Comparison of ENCODE assay signal across 19 cellular contexts in the genomic region with DNA sequence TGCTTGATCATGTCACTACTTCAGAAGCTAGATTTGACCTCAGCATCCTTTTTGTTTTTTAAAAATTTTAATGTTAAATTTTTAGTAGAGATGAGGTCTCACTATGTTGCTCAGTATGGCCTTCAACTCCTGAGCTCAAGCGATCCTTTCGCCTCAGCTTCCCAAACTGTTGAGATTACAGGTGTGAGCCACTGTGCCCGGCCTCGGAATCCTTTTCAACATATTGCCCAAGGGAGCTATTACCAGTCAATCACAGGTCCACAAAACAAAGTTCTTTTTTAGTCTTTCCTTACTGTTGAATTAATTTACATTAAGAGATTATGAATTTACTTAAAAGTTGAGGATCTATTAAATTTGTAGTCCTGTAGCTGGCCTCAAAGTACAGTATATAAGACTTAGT. TPM values are rescaled to one million over a fixed set of nuclear protein-coding genes. Genes with fewer than 3 reads are reported as not detected.
DNase-seq lines count a peak whose midpoint lies in the region; ATAC-seq lines count a peak whose summit lies in the region.
"Had no signal": no experiment of that assay in that cellular context is flagged by ENCODE, and none has a peak within 500 bp of the region (broad histone marks: within the 10 kb centered on the region; RNA-seq: fewer than 3 reads in every experiment).

No MANE protein-coding gene starts in this region.

- intact Hi-C loops in CD4-positive, alpha-beta memory T cell (cut with micrococcal nuclease), result no loop called here
- intact Hi-C loops in cardiac septum (cut with DNase I), result no loop called here

- H3K4me3 Mint-ChIP-seq in activated T-cell treated with anti-CD3 and anti-CD28 coated beads, Interleukin-2, amount 50 U/mL, for 24 hours, result no peak overlapping the region
- H3K4me3 Mint-ChIP-seq in activated T-cell treated with anti-CD3 and anti-CD28 coated beads, Interleukin-2, amount 50 U/mL, for 72 hours, result no peak overlapping the region
- H3K4me3 Mint-ChIP-seq in CD4-positive, alpha-beta memory T cell, result no peak overlapping the region
- H3K4me3 Mint-ChIP-seq in central memory CD8-positive, alpha-beta T cell, result no peak overlapping the region
- H3K4me3 Mint-ChIP-seq in naive thymus-derived CD8-positive, alpha-beta T cell, result no peak overlapping the region
- H3K4me3 Mint-ChIP-seq: IgD-negative memory B cell had no signal

- peak overlapping the region; percentile 18 for H3K27ac Mint-ChIP-seq in activated T-cell treated with anti-CD3 and anti-CD28 coated beads, Interleukin-2, amount 50 U/mL, for 24 hours
- H3K27ac Mint-ChIP-seq in activated T-cell treated with anti-CD3 and anti-CD28 coated beads, Interleukin-2, amount 50 U/mL, for 72 hours, result no peak overlapping the region
- H3K27ac Mint-ChIP-seq in CD4-positive, alpha-beta memory T cell, result peak overlapping the region in 5 of 7 donors; percentile 1 to 39 (median 8)
- H3K27ac Mint-ChIP-seq in central memory CD8-positive, alpha-beta T cell (ENCODE audit: low read depth), result peak overlapping the region; percentile 11
- peak overlapping the region in 7 of 10 donors; percentile 12 to 66 (median 30) for H3K27ac Mint-ChIP-seq in naive thymus-derived CD8-positive, alpha-beta T cell
- H3K27ac Mint-ChIP-seq: IgD-negative memory B cell had no signal

- peaks cover 26% of the 10 kb centered on the region for H3K36me3 Mint-ChIP-seq in activated T-cell treated with anti-CD3 and anti-CD28 coated beads, Interleukin-2, amount 50 U/mL, for 24 hours (ENCODE audit: low read depth)
- H3K36me3 Mint-ChIP-seq in activated T-cell treated with anti-CD3 and anti-CD28 coated beads, Interleukin-2, amount 50 U/mL, for 72 hours (ENCODE audit: insufficient read depth in 2 of 2), result peaks cover 0 to 3% of the 10 kb centered on the region in 2 donors
- H3K36me3 Mint-ChIP-seq in CD4-positive, alpha-beta memory T cell, result peaks cover 8 to 19% of the 10 kb centered on the region in 2 donors
- peaks cover 10% of the 10 kb centered on the region for H3K36me3 Mint-ChIP-seq in central memory CD8-positive, alpha-beta T cell (ENCODE audit: insufficient read depth)
- H3K36me3 Mint-ChIP-seq in naive thymus-derived CD8-positive, alpha-beta T cell, result peaks cover 0 to 16% (median 5%) of the 10 kb centered on the region in 3 donors

- H3K9me3 Mint-ChIP-seq in activated T-cell treated with anti-CD3 and anti-CD28 coated beads, Interleukin-2, amount 50 U/mL, for 24 hours, result peaks cover 4% of the 10 kb centered on the region
- H3K9me3 Mint-ChIP-seq in activated T-cell treated with anti-CD3 and anti-CD28 coated beads, Interleukin-2, amount 50 U/mL, for 72 hours, result no peaks in the 10 kb centered on the region
- peaks cover 0 to 3% (median 0%) of the 10 kb centered on the region in 8 donors for H3K9me3 Mint-ChIP-seq in CD4-positive, alpha-beta memory T cell
- no peaks in the 10 kb centered on the region for H3K9me3 Mint-ChIP-seq in central memory CD8-positive, alpha-beta T cell
- no peaks in the 10 kb centered on the region for H3K9me3 Mint-ChIP-seq in naive thymus-derived CD8-positive, alpha-beta T cell

- peaks cover 67% of the 10 kb centered on the region for H3K4me1 Mint-ChIP-seq in activated T-cell treated with anti-CD3 and anti-CD28 coated beads, Interleukin-2, amount 50 U/mL, for 24 hours (ENCODE audit: low read depth)
- peaks cover 31% of the 10 kb centered on the region for H3K4me1 Mint-ChIP-seq in activated T-cell treated with anti-CD3 and anti-CD28 coated beads, Interleukin-2, amount 50 U/mL, for 72 hours (ENCODE audit: low read depth)
- H3K4me1 Mint-ChIP-seq in CD4-positive, alpha-beta memory T cell, result peaks cover 51 to 77% (median 56%) of the 10 kb centered on the region in 4 donors
- peaks cover 73% of the 10 kb centered on the region for H3K4me1 Mint-ChIP-seq in central memory CD8-positive, alpha-beta T cell
- H3K4me1 Mint-ChIP-seq in naive thymus-derived CD8-positive, alpha-beta T cell, result peaks cover 32 to 70% (median 65%) of the 10 kb centered on the region in 4 donors

- no peaks in the 10 kb centered on the region for H3K9me3 ChIP-seq in CD4-positive, alpha-beta memory T cell (ENCODE audit: control insufficient read depth in 1 of 2, low read length in 2 of 2)
- H3K9me3 ChIP-seq: Caco-2, SJSA1 had no signal

- peaks cover 3% of the 10 kb centered on the region for H3K36me3 ChIP-seq in CD4-positive, alpha-beta memory T cell (ENCODE audit: insufficient read depth, low read length)

- no peak overlapping the region for H3K4me3 ChIP-seq in CD4-positive, alpha-beta memory T cell (ENCODE audit: low read length in 2 of 2)
- H3K4me3 ChIP-seq: PC-9, SJSA1 had no signal

- CTCF ChIA-PET in CD4-positive, alpha-beta memory T cell (lab: Charles Lee; ENCODE audit: partially characterized antibody), result interaction anchor here (0.8 to 5.5 kb wide), 7 partner anchors 9 to 174 kb away, joined by 3 to 49 read pairs (median 10); no protein-coding TSS in a partner anchor

- no peak for DNase-seq in activated T-cell treated with anti-CD3 and anti-CD28 coated beads, Interleukin-2, amount 50 U/mL, for 24 hours
- DNase-seq in activated T-cell treated with anti-CD3 and anti-CD28 coated beads, Interleukin-2, amount 50 U/mL, for 72 hours, result no peak
- DNase-seq in CD4-positive, alpha-beta memory T cell, result no peak
- DNase-seq in central memory CD8-positive, alpha-beta T cell (ENCODE audit: low spot score in 2 of 2), result no peak
- DNase-seq in naive thymus-derived CD8-positive, alpha-beta T cell, result no peak
- DNase-seq in HCEC 1CT (no peak), 8988T (no peak), cardiac septum (ENCODE audit: low spot score) (no peak)
- DNase-seq: Caco-2, GOT3, MM.1S, NCI-H2029, NCI-H446, NCI-H526, PC-9 had no signal

- no peak overlapping the region for H3K27ac ChIP-seq in CD4-positive, alpha-beta memory T cell (ENCODE audit: low read depth, low read length)
- H3K27ac ChIP-seq: KMS-11, PC-9, SJSA1 had no signal

- POLR2A ChIA-PET in CD4-positive, alpha-beta memory T cell (lab: Charles Lee; ENCODE audit: partially characterized antibody), result no interaction called here
- POLR2A ChIA-PET in naive thymus-derived CD8-positive, alpha-beta T cell (lab: Charles Lee), result no interaction called here

- peaks cover 35% of the 10 kb centered on the region for H3K4me1 ChIP-seq in CD4-positive, alpha-beta memory T cell (ENCODE audit: insufficient read depth, low read length)

- H3K27me3 Mint-ChIP-seq in activated T-cell treated with anti-CD3 and anti-CD28 coated beads, Interleukin-2, amount 50 U/mL, for 24 hours, result no peaks in the 10 kb centered on the region
- no peaks in the 10 kb centered on the region for H3K27me3 Mint-ChIP-seq in activated T-cell treated with anti-CD3 and anti-CD28 coated beads, Interleukin-2, amount 50 U/mL, for 72 hours (ENCODE audit: low read depth)
- no peaks in the 10 kb centered on the region for H3K27me3 Mint-ChIP-seq in CD4-positive, alpha-beta memory T cell
- H3K27me3 Mint-ChIP-seq in central memory CD8-positive, alpha-beta T cell, result no peaks in the 10 kb centered on the region
- no peaks in the 10 kb centered on the region for H3K27me3 Mint-ChIP-seq in naive thymus-derived CD8-positive, alpha-beta T cell
- H3K27me3 Mint-ChIP-seq: IgD-negative memory B cell had no signal

- no peaks in the 10 kb centered on the region for H3K27me3 ChIP-seq in CD4-positive, alpha-beta memory T cell (ENCODE audit: insufficient read depth, low read length)
- H3K27me3 ChIP-seq: SJSA1 had no signal

- ATAC-seq in activated T-cell treated with anti-CD3 and anti-CD28 coated beads, Interleukin-2, amount 50 U/mL, for 72 hours (replicated peaks in 1 of 2), result no peak
- ATAC-seq in central memory CD8-positive, alpha-beta T cell (replicated peaks; ENCODE audit: extremely low read depth, poor library complexity, severe bottlenecking), result no peak
- ATAC-seq in naive thymus-derived CD8-positive, alpha-beta T cell, result no peak
- ATAC-seq: Right ventricle myocardium inferior had no signal

RNA-seq across cellular contexts. Expression of a gene that starts 37.7 kb away (rescaled TPM):
- total RNA-seq in activated T-cell treated with anti-CD3 and anti-CD28 coated beads, Interleukin-2, amount 50 U/mL, for 72 hours, result 10 to 100 TPM; 93.7 to 99.1 TPM
- 100 to 1,000 TPM; 144 to 151 TPM for total RNA-seq in CD4-positive, alpha-beta memory T cell
- 10 to 100 TPM; 89.8 to 93.3 TPM for polyA plus RNA-seq in CD4-positive, alpha-beta memory T cell
- total RNA-seq in naive thymus-derived CD8-positive, alpha-beta T cell, result 10 to 100 TPM; 95.1 to 95.5 TPM
- polyA plus RNA-seq in naive thymus-derived CD8-positive, alpha-beta T cell, result 100 to 1,000 TPM in 1 of 3 donors, 10 to 100 TPM in 2; 70.4 to 109 (median 72.9) TPM
- 193 TPM for total RNA-seq in cardiac septum
